25 cellular contexts compared by ENCODE assay signal in genomic region chr5:158126442-158127399, GRCh38.
"Had no signal": no experiment of that assay in that cellular context is flagged by ENCODE, and none has a peak within 500 bp of the region (broad histone marks: within the 10 kb centered on the region; RNA-seq: fewer than 3 reads in every experiment).

No MANE protein-coding gene starts in this region.

- H3K36me3 ChIP-seq: heart right ventricle, left ventricle myocardium inferior, tibial nerve had no signal

- H3K9me3 Mint-ChIP-seq: activated CD8-positive, alpha-beta T cell treated with anti-CD3 and anti-CD28 coated beads for 36 hours; activated naive CD8-positive, alpha-beta T cell treated with anti-CD3 and anti-CD28 coated beads, Interleukin-2, amount 10 ng/mL, durations not matched to agents 7 days and 5 days; activated T-helper 17 cell treated with anti-CD3 and anti-CD28 coated beads, Interleukin-2, amount 50 U/mL, for 72 hours; neural crest cell had no signal

- H3K4me1 Mint-ChIP-seq: activated naive CD8-positive, alpha-beta T cell treated with anti-CD3 and anti-CD28 coated beads, Interleukin-2, amount 10 ng/mL, durations not matched to agents 7 days and 5 days; activated T-helper 17 cell treated with anti-CD3 and anti-CD28 coated beads, Interleukin-2, amount 50 U/mL, for 72 hours had no signal

- H3K9me3 ChIP-seq: body of pancreas, heart right ventricle, left ventricle myocardium inferior, tibial nerve had no signal

- ATAC-seq: activated CD8-positive, alpha-beta T cell treated with anti-CD3 and anti-CD28 coated beads for 36 hours; activated T-helper 17 cell treated with anti-CD3 and anti-CD28 coated beads, Interleukin-2, amount 50 U/mL, for 72 hours; body of pancreas; foreskin keratinocyte; heart right ventricle had no signal

- H3K4me1 ChIP-seq: body of pancreas, foreskin keratinocyte, heart right ventricle, left ventricle myocardium inferior, tibial nerve had no signal

- H3K27me3 ChIP-seq: body of pancreas, foreskin keratinocyte, heart right ventricle, tibial nerve had no signal

- FAIRE-seq: colon, urothelium cell line had no signal

- H3K4me3 ChIP-seq: body of pancreas, dorsolateral prefrontal cortex, heart right ventricle, left ventricle myocardium inferior, tibial nerve had no signal

- H3K27ac Mint-ChIP-seq: activated CD8-positive, alpha-beta T cell treated with anti-CD3 and anti-CD28 coated beads for 36 hours; activated naive CD8-positive, alpha-beta T cell treated with anti-CD3 and anti-CD28 coated beads, Interleukin-2, amount 10 ng/mL, durations not matched to agents 7 days and 5 days; activated T-helper 17 cell treated with anti-CD3 and anti-CD28 coated beads, Interleukin-2, amount 50 U/mL, for 72 hours; progenitor cell of endocrine pancreas had no signal

- H3K36me3 Mint-ChIP-seq: activated naive CD8-positive, alpha-beta T cell treated with anti-CD3 and anti-CD28 coated beads, Interleukin-2, amount 10 ng/mL, durations not matched to agents 7 days and 5 days had no signal

- H3K4me3 Mint-ChIP-seq: activated CD8-positive, alpha-beta T cell treated with anti-CD3 and anti-CD28 coated beads for 36 hours; activated naive CD8-positive, alpha-beta T cell treated with anti-CD3 and anti-CD28 coated beads, Interleukin-2, amount 10 ng/mL, durations not matched to agents 7 days and 5 days; activated T-helper 17 cell treated with anti-CD3 and anti-CD28 coated beads, Interleukin-2, amount 50 U/mL, for 72 hours; neural crest cell had no signal

- H3K27ac ChIP-seq: body of pancreas, dorsolateral prefrontal cortex, foreskin keratinocyte, heart right ventricle, left ventricle myocardium inferior, tibial nerve had no signal

- DNase-seq: activated CD4-positive, alpha-beta T cell treated with anti-CD3 and anti-CD28 coated beads for 48 hours; activated CD4-positive, CD25-positive, alpha-beta regulatory T cell; activated CD8-positive, alpha-beta T cell treated with anti-CD3 and anti-CD28 coated beads for 36 hours; activated naive CD4-positive, alpha-beta T cell; activated naive CD8-positive, alpha-beta T cell treated with anti-CD3 and anti-CD28 coated beads, Interleukin-2, amount 10 ng/mL, durations not matched to agents 7 days and 5 days; activated T-cell treated with anti-CD3 and anti-CD28 coated beads, Interleukin-2, amount 50 U/mL, for 1 hour; amygdala; dorsolateral prefrontal cortex; foreskin keratinocyte; heart right ventricle; left ventricle myocardium inferior; mammary epithelial cell; midbrain; stimulated activated CD4-positive, alpha-beta T cell treated with anti-CD3 and anti-CD28 coated beads, Interleukin-12 subunit alpha, Interleukin-12 subunit beta, amount 100 ng/mL, for 4 hours; stimulated activated CD4-positive, alpha-beta T cell treated with anti-CD3 and anti-CD28 coated beads, Interleukin-1b, Interleukin-23, amount 100 ng/mL, for 48 hours; stimulated activated CD8-positive, alpha-beta memory T cell treated with anti-CD3 and anti-CD28 coated beads, Interleukin-4, amount 100 ng/mL, for 48 hours; stimulated activated naive CD4-positive, alpha-beta T cell treated with Interleukin-2 at 50 U/mL for 16 hours; T-helper 9 cell had no signal
